ENCODE assay signal across 38 cellular contexts in genomic region chr2:214185546-214185945, GRCh38.
"Had no signal": no experiment of that assay in that cellular context is flagged by ENCODE, and none has a peak within 500 bp of the region (broad histone marks: within the 10 kb centered on the region; RNA-seq: fewer than 3 reads in every experiment).

No MANE protein-coding gene starts in this region.

- DNase-seq: activated B cell treated with CpG ODN at 0.5 μM for 24 hours; activated CD4-positive, alpha-beta memory T cell treated with anti-CD3 and anti-CD28 coated beads, Interleukin-2, amount 10 ng/mL, durations not matched to agents 7 days and 5 days; activated CD4-positive, alpha-beta T cell treated with anti-CD3 and anti-CD28 coated beads for 4 hours; activated CD4-positive, alpha-beta T cell treated with anti-CD3 and anti-CD28 coated beads, Interleukin-2, amount 50 U/mL, for 1 hour; activated CD4-positive, CD25-positive, alpha-beta regulatory T cell treated with anti-CD3 and anti-CD28 coated beads, Interleukin-2, amount 50 U/mL, for 72 hours; activated CD8-positive, alpha-beta memory T cell treated with anti-CD3 and anti-CD28 coated beads for 24 hours; activated CD8-positive, alpha-beta memory T cell treated with anti-CD3 and anti-CD28 coated beads, Interleukin-2, amount 10 ng/mL, durations not matched to agents 7 days and 5 days; activated CD8-positive, alpha-beta memory T cell treated with anti-CD3 and anti-CD28 coated beads, Interleukin-2, amount 50 U/mL, for 48 hours; activated effector memory CD4-positive, alpha-beta T cell treated with Interleukin-2 at 50 U/mL for 16 hours; activated naive CD4-positive, alpha-beta T cell treated with anti-CD3 and anti-CD28 coated beads, Interleukin-2, amount 10 ng/mL, durations not matched to agents 7 days and 5 days; activated T-cell treated with anti-CD3 and anti-CD28 coated beads, Interleukin-2, amount 50 U/mL, for 48 hours; amniotic stem cell; aorta; brain microvascular endothelial cell; central memory CD4-positive, alpha-beta T cell; NCI-H1092 treated with DMSO at 0.1 percent for 48 hours; NCI-H1417; NCI-H1694; NCI-H1930; NCI-H2081 treated with DMSO at 0.1 percent for 48 hours; NCI-H2171 treated with DMSO at 0.1 percent for 48 hours; NCI-H2227 treated with DMSO at 0.1 percent for 48 hours; NCI-H446; NCI-H524 treated with DMSO at 0.1 percent for 48 hours; NCI-H748 treated with DMSO at 0.1 percent for 48 hours; NK-92 treated with Interleukin-12 subunit alpha and Interleukin-12 subunit beta, amount 100 ng/mL, for 24 hours; PC-3; Peyer's patch; RPMI8226; SHP77 treated with DMSO at 0.1 percent for 48 hours; T-helper 1 cell; T-helper 2 cell; T-helper 9 cell had no signal

- ATAC-seq: activated CD8-positive, alpha-beta memory T cell treated with anti-CD3 and anti-CD28 coated beads, Interleukin-2, amount 10 ng/mL, durations not matched to agents 7 days and 5 days; PC-3; SK-N-SH treated with all-trans-retinoic acid at 6 μM for 48 hours had no signal

- H3K4me1 Mint-ChIP-seq: activated B cell treated with CpG ODN at 0.5 μM for 24 hours; activated CD4-positive, alpha-beta memory T cell treated with anti-CD3 and anti-CD28 coated beads, Interleukin-2, amount 10 ng/mL, durations not matched to agents 7 days and 5 days; activated CD8-positive, alpha-beta memory T cell treated with anti-CD3 and anti-CD28 coated beads, Interleukin-2, amount 10 ng/mL, durations not matched to agents 7 days and 5 days; activated naive CD4-positive, alpha-beta T cell treated with anti-CD3 and anti-CD28 coated beads, Interleukin-2, amount 10 ng/mL, durations not matched to agents 7 days and 5 days had no signal

- H3K27ac Mint-ChIP-seq: activated B cell treated with CpG ODN at 0.5 μM for 24 hours; activated CD4-positive, alpha-beta memory T cell treated with anti-CD3 and anti-CD28 coated beads, Interleukin-2, amount 10 ng/mL, durations not matched to agents 7 days and 5 days; activated CD8-positive, alpha-beta memory T cell treated with anti-CD3 and anti-CD28 coated beads, Interleukin-2, amount 10 ng/mL, durations not matched to agents 7 days and 5 days; activated naive CD4-positive, alpha-beta T cell treated with anti-CD3 and anti-CD28 coated beads, Interleukin-2, amount 10 ng/mL, durations not matched to agents 7 days and 5 days; activated naive CD8-positive, alpha-beta T cell had no signal

- H3K4me3 ChIP-seq: Peyer's patch, SJSA1 had no signal

- H3K27me3 ChIP-seq: brain microvascular endothelial cell, Peyer's patch, SJSA1 had no signal

- H3K4me1 ChIP-seq: Peyer's patch, SJSA1 had no signal

- H3K27ac ChIP-seq: brain microvascular endothelial cell, Peyer's patch, SJSA1, VCaP had no signal

- FAIRE-seq: colon had no signal

- H3K36me3 Mint-ChIP-seq: activated CD8-positive, alpha-beta memory T cell treated with anti-CD3 and anti-CD28 coated beads, Interleukin-2, amount 10 ng/mL, durations not matched to agents 7 days and 5 days; activated naive CD4-positive, alpha-beta T cell treated with anti-CD3 and anti-CD28 coated beads, Interleukin-2, amount 10 ng/mL, durations not matched to agents 7 days and 5 days; activated naive CD8-positive, alpha-beta T cell had no signal

- H3K4me3 Mint-ChIP-seq: activated B cell treated with CpG ODN at 0.5 μM for 24 hours; activated CD4-positive, alpha-beta memory T cell treated with anti-CD3 and anti-CD28 coated beads, Interleukin-2, amount 10 ng/mL, durations not matched to agents 7 days and 5 days; activated CD8-positive, alpha-beta memory T cell treated with anti-CD3 and anti-CD28 coated beads, Interleukin-2, amount 10 ng/mL, durations not matched to agents 7 days and 5 days; activated naive CD4-positive, alpha-beta T cell treated with anti-CD3 and anti-CD28 coated beads, Interleukin-2, amount 10 ng/mL, durations not matched to agents 7 days and 5 days; activated naive CD8-positive, alpha-beta T cell had no signal

- H3K36me3 ChIP-seq: brain microvascular endothelial cell, Peyer's patch, SJSA1 had no signal

- H3K27me3 Mint-ChIP-seq: activated B cell treated with CpG ODN at 0.5 μM for 24 hours; activated CD4-positive, alpha-beta memory T cell treated with anti-CD3 and anti-CD28 coated beads, Interleukin-2, amount 10 ng/mL, durations not matched to agents 7 days and 5 days; activated CD8-positive, alpha-beta memory T cell treated with anti-CD3 and anti-CD28 coated beads, Interleukin-2, amount 10 ng/mL, durations not matched to agents 7 days and 5 days; activated naive CD4-positive, alpha-beta T cell treated with anti-CD3 and anti-CD28 coated beads, Interleukin-2, amount 10 ng/mL, durations not matched to agents 7 days and 5 days; activated naive CD8-positive, alpha-beta T cell had no signal

- H3K9me3 ChIP-seq: Peyer's patch, SJSA1 had no signal

- H3K9me3 Mint-ChIP-seq: activated B cell treated with CpG ODN at 0.5 μM for 24 hours; activated CD4-positive, alpha-beta memory T cell treated with anti-CD3 and anti-CD28 coated beads, Interleukin-2, amount 10 ng/mL, durations not matched to agents 7 days and 5 days; activated naive CD4-positive, alpha-beta T cell treated with anti-CD3 and anti-CD28 coated beads, Interleukin-2, amount 10 ng/mL, durations not matched to agents 7 days and 5 days had no signal
